1 cellular context compared by ENCODE assay signal in genomic region chr12:66140726-66141125, GRCh38.
TF ChIP-seq lines count a peak whose summit lies in the region.

No MANE protein-coding gene starts in this region.

TF ChIP-seq in HepG2, 621 proteins besides CTCF, POLR2A, EP300 and RAD21:
- TF ChIP-seq ZBTB7B (CRISPR knock-in tag; IDR thresholded peaks at IDR 0.05) (no peak), ZNF317 (CRISPR knock-in tag; IDR thresholded peaks at IDR 0.05) (peak; percentile 99)
